Comparison of ENCODE assay signal across 24 cellular contexts in genomic region chr12:52585001-52585400, GRCh38. TPM values are rescaled to one million over a fixed set of nuclear protein-coding genes. Genes with fewer than 3 reads are reported as not detected.
"Had no signal": no experiment of that assay in that cellular context is flagged by ENCODE, and none has a peak within 500 bp of the region (broad histone marks: within the 10 kb centered on the region; RNA-seq: fewer than 3 reads in every experiment).

No MANE protein-coding gene starts in this region.

- DNase-seq: activated CD4-positive, alpha-beta T cell treated with anti-CD3 and anti-CD28 coated beads, Interleukin-2, amount 10 ng/mL, durations not matched to agents 24 days and 14 days; activated CD4-positive, CD25-positive, alpha-beta regulatory T cell; activated CD8-positive, alpha-beta memory T cell treated with anti-CD3 and anti-CD28 coated beads for 24 hours; activated effector memory CD4-positive, alpha-beta T cell treated with Interleukin-2 at 50 U/mL for 16 hours; activated naive CD4-positive, alpha-beta T cell treated with anti-CD3 and anti-CD28 coated beads, Interleukin-2, amount 10 ng/mL, durations not matched to agents 7 days and 5 days; activated T-cell treated with anti-CD3 and anti-CD28 coated beads, Interleukin-2, amount 50 U/mL, for 48 hours; effector CD8-positive, alpha-beta T cell; esophagus squamous epithelium; left colon; lower lobe of right lung; nephron progenitor cell; nucleus accumbens; stimulated activated CD4-positive, alpha-beta T cell treated with anti-CD3 and anti-CD28 coated beads, Interleukin-4, amount 100 ng/mL, for 1 hour; T-helper 9 cell; testis had no signal

- H3K9me3 ChIP-seq: esophagus squamous epithelium, lower lobe of right lung, testis had no signal

- H3K27me3 ChIP-seq: esophagus squamous epithelium, testis had no signal

- H3K27ac Mint-ChIP-seq: activated CD4-positive, alpha-beta T cell treated with anti-CD3 and anti-CD28 coated beads, Interleukin-2, amount 10 ng/mL, durations not matched to agents 24 days and 14 days; activated naive CD4-positive, alpha-beta T cell treated with anti-CD3 and anti-CD28 coated beads, Interleukin-2, amount 10 ng/mL, durations not matched to agents 7 days and 5 days; dendritic cell treated with granulocyte-macrophage colony-stimulating factor and Interleukin-4, amounts not matched to agents 40 ng/mL and 50 ng/mL, for 4 days; nephron progenitor cell; stimulated activated effector memory CD8-positive, alpha-beta T cell treated with anti-CD3 and anti-CD28 coated beads, Interleukin-12 subunit alpha, Interleukin-12 subunit beta, amount 100 ng/mL, for 72 hours had no signal

- ATAC-seq: left colon; lower lobe of right lung; sciatic nerve; stimulated activated effector memory CD8-positive, alpha-beta T cell treated with anti-CD3 and anti-CD28 coated beads, Interleukin-12 subunit alpha, Interleukin-12 subunit beta, amount 100 ng/mL, for 72 hours had no signal

- H3K4me2 ChIP-seq: smooth muscle cell had no signal

- H3K4me3 ChIP-seq: esophagus squamous epithelium, lower lobe of right lung, smooth muscle cell, testis had no signal

- H3K4me1 ChIP-seq: lower lobe of right lung, testis had no signal

- H3K9me3 Mint-ChIP-seq: activated CD4-positive, alpha-beta T cell treated with anti-CD3 and anti-CD28 coated beads, Interleukin-2, amount 10 ng/mL, durations not matched to agents 24 days and 14 days; activated naive CD4-positive, alpha-beta T cell treated with anti-CD3 and anti-CD28 coated beads, Interleukin-2, amount 10 ng/mL, durations not matched to agents 7 days and 5 days; dendritic cell treated with granulocyte-macrophage colony-stimulating factor and Interleukin-4, amounts not matched to agents 40 ng/mL and 50 ng/mL, for 4 days; nephron progenitor cell; stimulated activated effector memory CD8-positive, alpha-beta T cell treated with anti-CD3 and anti-CD28 coated beads, Interleukin-12 subunit alpha, Interleukin-12 subunit beta, amount 100 ng/mL, for 72 hours had no signal

- H3K4me3 Mint-ChIP-seq: activated CD4-positive, alpha-beta T cell treated with anti-CD3 and anti-CD28 coated beads, Interleukin-2, amount 10 ng/mL, durations not matched to agents 24 days and 14 days; activated naive CD4-positive, alpha-beta T cell treated with anti-CD3 and anti-CD28 coated beads, Interleukin-2, amount 10 ng/mL, durations not matched to agents 7 days and 5 days; dendritic cell treated with granulocyte-macrophage colony-stimulating factor and Interleukin-4, amounts not matched to agents 40 ng/mL and 50 ng/mL, for 4 days; nephron progenitor cell; stimulated activated effector memory CD8-positive, alpha-beta T cell treated with anti-CD3 and anti-CD28 coated beads, Interleukin-12 subunit alpha, Interleukin-12 subunit beta, amount 100 ng/mL, for 72 hours had no signal

- H3K27ac ChIP-seq: esophagus squamous epithelium, lower lobe of right lung, testis had no signal

- H3K36me3 Mint-ChIP-seq: activated naive CD4-positive, alpha-beta T cell treated with anti-CD3 and anti-CD28 coated beads, Interleukin-2, amount 10 ng/mL, durations not matched to agents 7 days and 5 days; stimulated activated effector memory CD8-positive, alpha-beta T cell treated with anti-CD3 and anti-CD28 coated beads, Interleukin-12 subunit alpha, Interleukin-12 subunit beta, amount 100 ng/mL, for 72 hours had no signal

- H3K36me3 ChIP-seq: esophagus squamous epithelium, lower lobe of right lung had no signal

RNA-seq across cellular contexts. Expression of gene KRT74, which starts 11.4 kb away (rescaled TPM):
- total RNA-seq: activated CD4-positive, alpha-beta T cell treated with anti-CD3 and anti-CD28 coated beads, Interleukin-2, amount 10 ng/mL, durations not matched to agents 24 days and 14 days; bronchial epithelial cell; chondrocyte; endothelial cell of umbilical vein; left colon; lower lobe of right lung; mesenteric fat pad; sciatic nerve; smooth muscle cell had no signal
- polyA plus RNA-seq: endothelial cell of umbilical vein, smooth muscle cell had no signal

RNA-seq across cellular contexts. Expression of gene KRT72, which starts 16.3 kb away (rescaled TPM):
- total RNA-seq: bronchial epithelial cell, chondrocyte, endothelial cell of umbilical vein, esophagus squamous epithelium, left colon, lower lobe of right lung, mesenteric fat pad, smooth muscle cell, ureter had no signal
- polyA plus RNA-seq: endothelial cell of umbilical vein, smooth muscle cell had no signal

RNA-seq across cellular contexts. Expression of gene KRT71, which starts 32.1 kb away (rescaled TPM):
- total RNA-seq: activated CD4-positive, alpha-beta T cell treated with anti-CD3 and anti-CD28 coated beads, Interleukin-2, amount 10 ng/mL, durations not matched to agents 24 days and 14 days; bronchial epithelial cell; chondrocyte; endothelial cell of umbilical vein; esophagus squamous epithelium; left colon; lower lobe of right lung; mesenteric fat pad; sciatic nerve; smooth muscle cell; ureter had no signal
- polyA plus RNA-seq: endothelial cell of umbilical vein, smooth muscle cell had no signal

RNA-seq across cellular contexts. Expression of gene KRT73, which starts 33.4 kb away (rescaled TPM):
- total RNA-seq: activated CD4-positive, alpha-beta T cell treated with anti-CD3 and anti-CD28 coated beads, Interleukin-2, amount 10 ng/mL, durations not matched to agents 24 days and 14 days; bronchial epithelial cell; chondrocyte; endothelial cell of umbilical vein; left colon; lower lobe of right lung; mesenteric fat pad; sciatic nerve; smooth muscle cell; ureter had no signal
- polyA plus RNA-seq: endothelial cell of umbilical vein, smooth muscle cell had no signal
